In genomic region chr20:23192469-23192868, GRCh38 we compare ENCODE assay signal across 29 cellular contexts.
"Had no signal": no experiment of that assay in that cellular context is flagged by ENCODE, and none has a peak within 500 bp of the region (broad histone marks: within the 10 kb centered on the region; RNA-seq: fewer than 3 reads in every experiment).

No MANE protein-coding gene starts in this region.

- H3K4me1 ChIP-seq: ascending aorta had no signal

- H3K27ac ChIP-seq: ascending aorta, cardiac muscle cell, VCaP had no signal

- FAIRE-seq: bronchial epithelial cell, TTC549 had no signal

- DNase-seq: activated B cell treated with CpG ODN at 0.5 μM for 24 hours; activated CD4-positive, alpha-beta memory T cell treated with anti-CD3 and anti-CD28 coated beads for 36 hours; activated CD4-positive, alpha-beta T cell treated with anti-CD3 and anti-CD28 coated beads for 4 hours; activated CD4-positive, alpha-beta T cell treated with anti-CD3 and anti-CD28 coated beads, Interleukin-2, amount 10 ng/mL, durations not matched to agents 24 days and 14 days; activated CD4-positive, alpha-beta T cell treated with anti-CD3 and anti-CD28 coated beads, Interleukin-2, amount 50 U/mL, for 1 hour; activated CD4-positive, alpha-beta T cell treated with anti-CD3 and anti-CD28 coated beads, Interleukin-2, amount 50 U/mL, for 4 hours; activated CD4-positive, CD25-positive, alpha-beta regulatory T cell treated with anti-CD3 and anti-CD28 coated beads, Interleukin-2, amount 50 U/mL, for 72 hours; activated CD8-positive, alpha-beta memory T cell treated with anti-CD3 and anti-CD28 coated beads, Interleukin-2, amount 50 U/mL, for 48 hours; activated CD8-positive, alpha-beta T cell treated with anti-CD3 and anti-CD28 coated beads for 36 hours; activated effector memory CD4-positive, alpha-beta T cell treated with Interleukin-2 at 50 U/mL for 16 hours; activated gamma-delta T cell; activated naive CD4-positive, alpha-beta T cell treated with anti-CD3 and anti-CD28 coated beads, Interleukin-2, amount 10 ng/mL, durations not matched to agents 7 days and 5 days; activated naive CD4-positive, alpha-beta T cell treated with Interleukin-2 at 50 U/mL for 16 hours; activated naive CD8-positive, alpha-beta T cell treated with anti-CD3 and anti-CD28 coated beads, Interleukin-2, amount 10 ng/mL, durations not matched to agents 7 days and 5 days; activated naive CD8-positive, alpha-beta T cell treated with anti-CD3 and anti-CD28 coated beads, Interleukin-2, amount 50 U/mL, for 24 hours; activated T-cell treated with anti-CD3 and anti-CD28 coated beads, Interleukin-2, amount 50 U/mL, for 24 hours; activated T-cell treated with anti-CD3 and anti-CD28 coated beads, Interleukin-2, amount 50 U/mL, for 48 hours; amygdala; anterior cingulate cortex; caudate nucleus; cerebellar nuclear complex; T-helper 1 cell; T-helper 2 cell; T-helper 9 cell had no signal

- ATAC-seq: activated CD8-positive, alpha-beta T cell treated with anti-CD3 and anti-CD28 coated beads for 36 hours; activated naive CD8-positive, alpha-beta T cell treated with anti-CD3 and anti-CD28 coated beads, Interleukin-2, amount 50 U/mL, for 24 hours had no signal

- H3K27me3 ChIP-seq: ascending aorta had no signal

- H3K9me3 ChIP-seq: ascending aorta had no signal

- H3K36me3 ChIP-seq: ascending aorta, cardiac muscle cell had no signal

- H3K4me3 ChIP-seq: ascending aorta, cardiac muscle cell had no signal
